12 cellular contexts compared by ENCODE assay signal in genomic region chr3:4582634-4583033, GRCh38.
A peak's percentile ranks its signal among the peaks of the same experiment; 100 is the strongest.
DNase-seq lines count a peak whose midpoint lies in the region; TF ChIP-seq lines count a peak whose summit lies in the region.
"Had no signal": no experiment of that assay in that cellular context is flagged by ENCODE, and none has a peak within 500 bp of the region (broad histone marks: within the 10 kb centered on the region; RNA-seq: fewer than 3 reads in every experiment).

No MANE protein-coding gene starts in this region.

- BruUV-seq in OCI-LY7 (replicated peaks; lab: Mats Ljungman, UMichigan) = no TSS peak

- H3K27me3 ChIP-seq in mucosa of rectum (ENCODE audit: control insufficient read depth in 2 of 2, insufficient read depth in 2 of 2, low read length in 2 of 2) (no peaks in the 10 kb centered on the region), thyroid gland (no peaks in the 10 kb centered on the region)

- TF ChIP-seq POLR2A in thyroid gland (IDR thresholded peaks at IDR 0.05) = no peak

- H2AFZ ChIP-seq in OCI-LY7 (ENCODE audit: low read length) = no peak overlapping the region

- H3K27ac ChIP-seq in coronary artery (peak overlapping the region; percentile 78 to 89), mucosa of rectum (ENCODE audit: low read depth in 2 of 2, low read length in 2 of 2) (peak overlapping the region; percentile 54 to 73), thyroid gland (peak overlapping the region; percentile 1 to 67 (median 54)), OCI-LY7 (ENCODE audit: low read depth, low read length, poor library complexity, severe bottlenecking) (no peak overlapping the region)
- H3K27ac ChIP-seq: VCaP had no signal

- DNase-seq in LHCN-M2 (ENCODE audit: low read depth) (peak; percentile 39), coronary artery (ENCODE audit: low spot score) (no peak), thyroid gland (no peak), NCI-H2029 (lab: John Stamatoyannopoulos, UW) (no peak), OCI-LY7 (ENCODE audit: low spot score) (no peak), AML-193 (lab: John Stamatoyannopoulos, UW) (no peak), iPS-NIHi7 (ENCODE audit: extremely low spot score) (no peak)
- DNase-seq: NCI-H1694; stimulated activated CD4-positive, alpha-beta T cell treated with anti-CD3 and anti-CD28 coated beads, Interleukin-15, amount 100 ng/mL, for 24 hours; stimulated activated naive CD4-positive, alpha-beta T cell treated with Interleukin-2 at 50 U/mL for 16 hours had no signal

- intact Hi-C loops in thyroid gland (cut with DNase I) (no loop called here), OCI-LY7 (cut with micrococcal nuclease; ENCODE audit: unreplicated experiment) (no loop called here)

- H3K4me1 ChIP-seq in mucosa of rectum (ENCODE audit: control insufficient read depth in 2 of 2, insufficient read depth in 2 of 2, low read length in 2 of 2) = peaks cover 3 to 10% of the 10 kb centered on the region in 2 donors
- H3K4me1 ChIP-seq in thyroid gland = peaks cover 43 to 58% of the 10 kb centered on the region in 2 donors
- H3K4me1 ChIP-seq in OCI-LY7 (ENCODE audit: insufficient read depth, low read length, poor library complexity, severe bottlenecking) = no peaks in the 10 kb centered on the region

- POLR2A ChIA-PET in OCI-LY7 (lab: Charles Lee) = no interaction called here

- peaks cover 18% of the 10 kb centered on the region for H4K20me1 ChIP-seq in OCI-LY7 (ENCODE audit: insufficient read depth, low read length)

- TF ChIP-seq CTCF in coronary artery (IDR thresholded peaks at IDR 0.05) (no peak), thyroid gland (IDR thresholded peaks at IDR 0.05) (no peak), OCI-LY7 (conservative IDR thresholded peaks at IDR 0.05; ENCODE audit: low read length) (no peak)

- peak overlapping the region; percentile 55 for H3K4me3 ChIP-seq in coronary artery
- H3K4me3 ChIP-seq in mucosa of rectum (ENCODE audit: low read length in 2 of 2) = no peak overlapping the region
- H3K4me3 ChIP-seq in thyroid gland (replicated peaks in 1 of 3) = no peak overlapping the region
- H3K4me3 ChIP-seq in OCI-LY7 (ENCODE audit: low read depth, low read length, poor library complexity, severe bottlenecking) = no peak overlapping the region

- H3K9ac ChIP-seq in mucosa of rectum (ENCODE audit: low read depth in 1 of 2, low read length in 2 of 2) = no peak overlapping the region

- H3K79me2 ChIP-seq in OCI-LY7 (ENCODE audit: insufficient read depth, low read depth, low read length) = no peaks in the 10 kb centered on the region

- 46% methylated on average over 3 of the region's 3 CpGs for WGBS in thyroid gland, 2 donors

- H3K9me3 ChIP-seq in mucosa of rectum (ENCODE audit: control insufficient read depth in 2 of 2, low read length in 2 of 2) (no peaks in the 10 kb centered on the region), thyroid gland (no peaks in the 10 kb centered on the region), OCI-LY7 (ENCODE audit: low read length) (no peaks in the 10 kb centered on the region)

- CTCF ChIA-PET in OCI-LY7 (lab: Charles Lee; ENCODE audit: unreplicated experiment) = no interaction called here

- H3K36me3 ChIP-seq in mucosa of rectum (ENCODE audit: control insufficient read depth in 2 of 2, insufficient read depth in 2 of 2, low read length in 2 of 2) (no peaks in the 10 kb centered on the region), thyroid gland (no peaks in the 10 kb centered on the region), OCI-LY7 (ENCODE audit: insufficient read depth, low read length) (no peaks in the 10 kb centered on the region)

- H3K4me2 ChIP-seq in OCI-LY7 (ENCODE audit: low read length) = no peak overlapping the region

- H3K9me2 ChIP-seq in OCI-LY7 (ENCODE audit: insufficient read depth, low read length) = no peaks in the 10 kb centered on the region
